In genomic region chr10:80249886-80250285, GRCh38 we compare ENCODE assay signal across 12 cellular contexts. TPM values are rescaled to one million over a fixed set of nuclear protein-coding genes. Genes with fewer than 3 reads are reported as not detected.
DNase-seq lines count a peak whose midpoint lies in the region; ATAC-seq, FAIRE-seq and TF ChIP-seq lines count a peak whose summit lies in the region.
"Not testable (repeated sequence)": the region's sequence is repeated elsewhere in the genome, so short reads cannot be mapped to it uniquely, and the experiment has no call there.
"Had no signal": no experiment of that assay in that cellular context is flagged by ENCODE, and none has a peak within 500 bp of the region (broad histone marks: within the 10 kb centered on the region; RNA-seq: fewer than 3 reads in every experiment).

No MANE protein-coding gene starts in this region.

- not testable (repeated sequence) for H2AK5ac ChIP-seq in IMR-90 (ENCODE audit: low read depth, low read length)

- not testable (repeated sequence) for H2BK120ac ChIP-seq in IMR-90 (ENCODE audit: low read depth, low read length)

- not testable (repeated sequence) for H3K9me3 ChIP-seq in IMR-90 (ENCODE audit: control insufficient read depth, insufficient read depth, low read length); RWPE2 (ENCODE audit: severe bottlenecking); K562 (replicated peaks; ENCODE audit: control insufficient read depth, insufficient read depth, low read depth, low read length); left lung

- not testable (repeated sequence) for H3K14ac ChIP-seq in IMR-90 (replicated peaks; ENCODE audit: low read depth, low read length)

- not testable (repeated sequence) for H3K4me1 ChIP-seq in IMR-90 (ENCODE audit: control insufficient read depth, insufficient read depth, low read length); RWPE2 (ENCODE audit: insufficient read depth, poor library complexity, severe bottlenecking); K562 (replicated peaks in 1 of 2; ENCODE audit: control insufficient read depth in 2 of 2, insufficient read depth in 2 of 2, low read length in 2 of 2)
- peaks cover 0 to 24% of the 10 kb centered on the region in 2 donors for H3K4me1 ChIP-seq in left lung

- intact Hi-C loops in IMR-90 (cut with micrococcal nuclease); K562 (cut with micrococcal nuclease); Right ventricle myocardium superior (cut with DNase I); left lung (cut with DNase I); sciatic nerve (cut with DNase I): not testable (repeated sequence)

- not testable (repeated sequence) for H2AFZ ChIP-seq in IMR-90 (replicated peaks; ENCODE audit: low read length, poor library complexity); K562 (ENCODE audit: low read depth, low read length)

- not testable (repeated sequence) for H3K36me3 ChIP-seq in IMR-90 (ENCODE audit: control insufficient read depth, insufficient read depth, low read length); RWPE2 (ENCODE audit: low read depth); K562 (ENCODE audit: control insufficient read depth, insufficient read depth, low read length); left lung

- H3K27me3 ChIP-seq in IMR-90 (ENCODE audit: control insufficient read depth, insufficient read depth, low read length); RWPE2 (ENCODE audit: insufficient read depth, poor library complexity, severe bottlenecking); left lung: not testable (repeated sequence)
- peaks cover 0 to 23% of the 10 kb centered on the region in 2 experiments; a peak in 3 of 5 replicates for H3K27me3 ChIP-seq in K562 (ENCODE audit: control insufficient read depth in 2 of 2, insufficient read depth in 2 of 2, low read length in 2 of 2)

- H3K9ac ChIP-seq in IMR-90 (ENCODE audit: low read depth, low read length); K562 (ENCODE audit: insufficient read depth in 1 of 2, low read depth in 2 of 2, low read length in 2 of 2): not testable (repeated sequence)

- not testable (repeated sequence) for H3K79me2 ChIP-seq in K562 (ENCODE audit: control insufficient read depth, insufficient read depth, low read length)

- not testable (repeated sequence) for H4K20me1 ChIP-seq in IMR-90 (ENCODE audit: insufficient read depth, low read length); K562 (replicated peaks; ENCODE audit: control insufficient read depth, insufficient read depth, low read length)

- H4K8ac ChIP-seq in IMR-90 (ENCODE audit: low read depth in 2 of 2, low read length in 2 of 2) = not testable (repeated sequence)

- BruUV-seq in IMR-90 (replicated peaks; lab: Mats Ljungman, UMichigan); K562 (replicated peaks; lab: Mats Ljungman, UMichigan): not testable (repeated sequence)

- POLR2A ChIA-PET in IMR-90 (lab: Charles Lee; ENCODE audit: unreplicated experiment); K562 (lab: Yijun Ruan, JAX): not testable (repeated sequence)

- H3K27ac ChIP-seq in IMR-90 (ENCODE audit: insufficient read depth, low read length); RWPE2 (ENCODE audit: poor library complexity, severe bottlenecking); K562 (ENCODE audit: extremely low read depth, low read depth, low read length); left lung: not testable (repeated sequence)

- CTCF ChIA-PET in IMR-90 (lab: Yijun Ruan, JAX); K562 (lab: Yijun Ruan, JAX; ENCODE audit: low intra/inter-chr PET ratio): not testable (repeated sequence)

- TF ChIP-seq CTCF in IMR-90 (conservative IDR thresholded peaks at IDR 0.05; ENCODE audit: low read depth, low read length); RWPE2 (IDR thresholded peaks at IDR 0.05; ENCODE audit: poor library complexity, severe bottlenecking); K562 (IDR thresholded peaks at IDR 0.05 in 2 of 3, conservative IDR thresholded peaks at IDR 0.05 in 1 of 3; ENCODE audit: insufficient read depth in 2 of 3, low read depth in 1 of 3, low read length in 3 of 3); left lung (IDR thresholded peaks at IDR 0.05): not testable (repeated sequence)

- in situ Hi-C loops in IMR-90 (cut with MboI; ENCODE audit: low sequenced_read_pairs) (loop anchor here (25.0 kb wide), 1 partner anchor 688 kb away; the partner anchor contains the start of gene SFTPA2), K562 (cut with MboI) (loop anchor here (5.0 kb wide), 1 partner anchor 738 kb away; the partner anchor contains the start of gene EIF5AL1)

- not testable (repeated sequence) for H3K79me1 ChIP-seq in IMR-90 (ENCODE audit: low read depth in 1 of 2, low read length in 2 of 2)

- H4K91ac ChIP-seq in IMR-90 (ENCODE audit: insufficient read depth, low read depth, low read length) = not testable (repeated sequence)

- not testable (repeated sequence) for H2BK20ac ChIP-seq in IMR-90 (ENCODE audit: low read depth, low read length)

- TF ChIP-seq EP300 in K562 (IDR thresholded peaks at IDR 0.05; ENCODE audit: low read length) = not testable (repeated sequence)

- not testable (repeated sequence) for H4K5ac ChIP-seq in IMR-90 (ENCODE audit: low read depth, low read length)

- H2BK5ac ChIP-seq in IMR-90 (ENCODE audit: low read depth, low read length, poor library complexity, severe bottlenecking) = not testable (repeated sequence)

- dilution Hi-C loops in IMR-90 (cut with HindIII; ENCODE audit: low sequenced_read_pairs, unreplicated experiment) = not testable (repeated sequence)

- not testable (repeated sequence) for H2BK15ac ChIP-seq in IMR-90 (ENCODE audit: low read depth, low read length)

- not testable (repeated sequence) for H3K4ac ChIP-seq in IMR-90 (ENCODE audit: low read depth, low read length)

- not testable (repeated sequence) for H3K56ac ChIP-seq in IMR-90 (ENCODE audit: extremely low read depth, insufficient read depth, low read length)

- TF ChIP-seq RAD21 in IMR-90 (IDR thresholded peaks at IDR 0.05; ENCODE audit: low read length); K562 (CRISPR knock-in tag; conservative IDR thresholded peaks at IDR 0.05 in 1 of 2, IDR thresholded peaks at IDR 0.05 in 1 of 2): not testable (repeated sequence)

- H2AK9ac ChIP-seq in IMR-90 (replicated peaks; ENCODE audit: low read depth, low read length, poor library complexity) = not testable (repeated sequence)

- peak; percentile 65 to 68 for DNase-seq in AML-193 (lab: John Stamatoyannopoulos, UW)
- DNase-seq in IMR-90; RWPE2 (ENCODE audit: low spot score); K562 (ENCODE audit: extremely low read depth in 1 of 4, low spot score in 3 of 4); Right ventricle myocardium superior; left lung; sciatic nerve (ENCODE audit: low spot score): not testable (repeated sequence)

- WGBS in IMR-90 (ENCODE audit: extremely low coverage in 2 of 2, insufficient read length in 1 of 2), 2 experiments = no CpG with 5 or more reads among the region's 4 CpGs
- WGBS in K562 (ENCODE audit: insufficient coverage, low coverage, missing lambda C conversion rate) = 0% methylated on average over 1 of the region's 4 CpGs

- ATAC-seq in IMR-90 (ENCODE audit: low read depth) (peak; percentile 14), RWPE2 (ENCODE audit: low read depth) (peak; percentile 61; the same call in 2 of the 3 replicates), K562 (0 out of 3 replicates have a peak, but pooled peaks have one; percentile 13), Right ventricle myocardium superior (ENCODE audit: poor library complexity) (peak; percentile 61), left lung (peak; percentile 43), sciatic nerve (peak; percentile 20)

- not testable (repeated sequence) for H3K9me1 ChIP-seq in IMR-90 (ENCODE audit: insufficient read depth, low read length); K562 (ENCODE audit: control insufficient read depth, insufficient read depth, low read length)

- FAIRE-seq in K562 (lab: Jason Lieb, UNC) = not testable (repeated sequence)

- H3K4me2 ChIP-seq in IMR-90 (ENCODE audit: low read depth, low read length); K562 (ENCODE audit: insufficient read depth, low read length): not testable (repeated sequence)

- H3K4me3 ChIP-seq in IMR-90 (ENCODE audit: insufficient read depth, low read depth, low read length); RWPE2 (ENCODE audit: severe bottlenecking); K562; left lung: not testable (repeated sequence)

- not testable (repeated sequence) for H3K23ac ChIP-seq in IMR-90 (ENCODE audit: low read depth, low read length)

- TF ChIP-seq POLR2A in IMR-90 (IDR thresholded peaks at IDR 0.05; ENCODE audit: low read depth, low read length); K562 (conservative IDR thresholded peaks at IDR 0.05): not testable (repeated sequence)

- not testable (repeated sequence) for H3K18ac ChIP-seq in IMR-90 (ENCODE audit: low read depth, low read length)

RNA-seq across cellular contexts. Expression of gene MAT1A, which starts 39.6 kb away (rescaled TPM):
- total RNA-seq in IMR-90 (2012; rRNA removed) (not detected in 2 replicates), K562 (2014; rRNA removed) (0.05 and 0.12 TPM in 2 replicates), K562 (2014; rRNA removed; fragmentation: Illumina TruSeq; extraction: Trizol) (0.15 TPM in 1 of 2 replicates, not detected in the other), K562 (2015; rRNA removed; fragmentation: Illumina TruSeq; extraction: Trizol) (0.11 and 0.26 TPM in 2 replicates), K562 (2021) (0.24 and 0.42 TPM in 2 replicates), Right ventricle myocardium superior (0.30 TPM), left lung (under 1 TPM; 0.38 to 0.76 TPM), sciatic nerve (not detected)
- polyA plus RNA-seq in IMR-90 (2012; rRNA removed) (not detected in 2 replicates), K562 (2011; rRNA removed) (0.03 and 0.04 TPM in 2 replicates), K562 (2014; fragmentation: Illumina TruSeq; extraction: Trizol) (0.03 TPM in 1 of 2 replicates, not detected in the other), K562 (2014; fragmentation: Nextera tagmentation; extraction: Ambion mirVana) (not detected), K562 (2014; rRNA removed) (0.19 and 0.30 TPM in 2 replicates)
- polyA plus RNA-seq in IMR-90 (2012; cell fraction: cytosol; rRNA removed) = 0.02 TPM in 1 of 2 replicates, not detected in the other
- not detected in 2 replicates for polyA plus RNA-seq in IMR-90 (2012; cell fraction: nucleus; rRNA removed; ENCODE audit: low replicate concordance)
- 0.44 TPM in 1 of 2 replicates, not detected in the other for total RNA-seq in K562 (2011; cell fraction: chromatin; rRNA removed; ENCODE audit: low replicate concordance)
- 0.13 TPM in 1 of 2 replicates, not detected in the other for total RNA-seq in K562 (2011; cell fraction: nucleolus; rRNA removed)
- total RNA-seq in K562 (2011; cell fraction: nucleoplasm; rRNA removed) = not detected in 2 replicates
- 0.03 and 0.04 TPM in 2 replicates for polyA plus RNA-seq in K562 (2011; cell fraction: cytosol; rRNA removed)
- 0.09 TPM in 1 of 2 replicates, not detected in the other for polyA plus RNA-seq in K562 (2011; cell fraction: nucleus; rRNA removed)
- 0.46 and 0.47 TPM in 2 replicates for polyA plus RNA-seq in K562 (2012)
- polyA minus RNA-seq in K562 (2011; rRNA and poly(A)+ RNA removed) = not detected in 2 replicates
- polyA minus RNA-seq in K562 (2011; cell fraction: cytosol; rRNA and poly(A)+ RNA removed) = not detected in 2 replicates
- polyA minus RNA-seq in K562 (2011; cell fraction: nucleus; rRNA and poly(A)+ RNA removed) = not detected in 2 replicates
- total RNA-seq: Calu3; CD8-positive, alpha-beta T cell; HFFc6 had no signal
- polyA plus RNA-seq: CD14-positive monocyte, GM12878 had no signal

RNA-seq across cellular contexts. Expression of gene ANXA11, which starts 44.5 kb away (rescaled TPM):
- total RNA-seq in IMR-90 (2012; rRNA removed) = 39.4 and 40.8 TPM in 2 replicates
- 109 and 114 TPM in 2 replicates for polyA plus RNA-seq in IMR-90 (2012; rRNA removed)
- polyA plus RNA-seq in IMR-90 (2012; cell fraction: cytosol; rRNA removed) = 104 and 105 TPM in 2 replicates
- 86.2 and 114 TPM in 2 replicates for polyA plus RNA-seq in IMR-90 (2012; cell fraction: nucleus; rRNA removed; ENCODE audit: low replicate concordance)
- total RNA-seq in K562 (2011; cell fraction: chromatin; rRNA removed; ENCODE audit: low replicate concordance) = 76.5 and 119 TPM in 2 replicates
- total RNA-seq in K562 (2011; cell fraction: nucleolus; rRNA removed) = 60.7 and 61.5 TPM in 2 replicates
- total RNA-seq in K562 (2011; cell fraction: nucleoplasm; rRNA removed) = 69.1 and 105 TPM in 2 replicates
- 109 and 153 TPM in 2 replicates for total RNA-seq in K562 (2014; rRNA removed)
- 107 and 116 TPM in 2 replicates for total RNA-seq in K562 (2014; rRNA removed; fragmentation: Illumina TruSeq; extraction: Trizol)
- 148 and 173 TPM in 2 replicates for total RNA-seq in K562 (2015; rRNA removed; fragmentation: Illumina TruSeq; extraction: Trizol)
- total RNA-seq in K562 (2021) = 182 and 201 TPM in 2 replicates
- 110 and 146 TPM in 2 replicates for polyA plus RNA-seq in K562 (2011; rRNA removed)
- 75.9 and 170 TPM in 2 replicates for polyA plus RNA-seq in K562 (2011; cell fraction: cytosol; rRNA removed)
- 61.3 and 66.0 TPM in 2 replicates for polyA plus RNA-seq in K562 (2011; cell fraction: nucleus; rRNA removed)
- 265 and 356 TPM in 2 replicates for polyA plus RNA-seq in K562 (2012)
- 212 and 243 TPM in 2 replicates for polyA plus RNA-seq in K562 (2014; fragmentation: Illumina TruSeq; extraction: Trizol)
- 10 to 100 TPM; 43.6 to 70.0 TPM for polyA plus RNA-seq in K562 (2014; fragmentation: Nextera tagmentation; extraction: Ambion mirVana)
- 95.7 and 97.6 TPM in 2 replicates for polyA plus RNA-seq in K562 (2014; rRNA removed)
- polyA minus RNA-seq in K562 (2011; rRNA and poly(A)+ RNA removed) = 62.3 and 65.3 TPM in 2 replicates
- polyA minus RNA-seq in K562 (2011; cell fraction: cytosol; rRNA and poly(A)+ RNA removed) = 86.2 and 98.5 TPM in 2 replicates
- 25.7 and 32.5 TPM in 2 replicates for polyA minus RNA-seq in K562 (2011; cell fraction: nucleus; rRNA and poly(A)+ RNA removed)
- total RNA-seq in Right ventricle myocardium superior = 434 TPM
- 100 to 1,000 TPM; 281 to 298 TPM for total RNA-seq in left lung
- 205 TPM for total RNA-seq in sciatic nerve
